ENCODE assay signal across 20 cellular contexts in the genomic region with DNA sequence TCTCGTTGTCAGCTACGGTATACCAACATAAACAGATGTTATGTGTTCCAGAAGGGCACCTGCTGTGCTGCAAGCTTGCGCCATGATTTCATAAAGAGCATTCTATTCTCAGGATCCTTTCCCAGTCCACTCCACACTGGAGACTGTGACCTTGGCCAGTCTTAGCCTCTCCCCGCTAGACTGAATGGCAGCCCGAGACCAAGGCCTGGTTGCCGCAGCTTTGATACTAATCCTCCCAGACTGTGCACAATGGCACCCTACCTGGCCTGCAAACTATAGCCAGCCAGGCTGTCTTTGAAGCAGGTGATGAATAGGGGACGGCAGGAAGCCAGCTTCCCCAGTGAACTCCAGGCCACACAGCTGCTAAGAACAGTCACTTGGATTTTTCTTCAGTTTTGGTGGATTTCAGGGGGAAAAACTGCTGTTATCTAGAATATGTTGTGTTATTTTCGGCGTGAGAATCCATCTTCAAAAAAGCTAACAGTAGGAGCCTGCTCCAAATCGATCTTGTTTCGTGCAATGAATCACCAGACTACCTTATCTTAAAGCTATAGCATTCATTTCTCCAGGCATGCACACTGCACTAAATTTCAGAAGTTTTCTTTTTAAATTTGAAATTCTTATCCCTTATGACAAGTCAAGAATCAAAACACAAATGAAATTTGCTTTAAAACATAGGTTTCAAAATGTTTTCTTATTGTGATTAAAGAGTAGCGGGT.
DNase-seq lines count a peak whose midpoint lies in the region; ATAC-seq, FAIRE-seq and TF ChIP-seq lines count a peak whose summit lies in the region.
"Had no signal": no experiment of that assay in that cellular context is flagged by ENCODE, and none has a peak within 500 bp of the region (broad histone marks: within the 10 kb centered on the region; RNA-seq: fewer than 3 reads in every experiment).

No MANE protein-coding gene starts in this region.

- TF ChIP-seq EP300 in A549 (IDR thresholded peaks at IDR 0.05) (no peak), tibial nerve (IDR thresholded peaks at IDR 0.05) (no peak)

- POLR2A ChIA-PET in A549 (lab: Yijun Ruan, JAX) (no interaction called here), WTC11 (lab: Charles Lee) (interaction anchor here (0.6 kb wide), 1 partner anchor 322 kb away, joined by 3 read pairs; no protein-coding TSS in a partner anchor)

- H4K8ac ChIP-seq in mesendoderm (ENCODE audit: low read depth, low read length): no peak overlapping the region

- H2AK5ac ChIP-seq in mesendoderm (ENCODE audit: low read length): no peak overlapping the region

- no peak overlapping the region for H3K4me3 ChIP-seq in A549
- no peak overlapping the region for H3K4me3 ChIP-seq in mesendoderm (ENCODE audit: low read length)
- H3K4me3 ChIP-seq in tibial nerve: no peak overlapping the region
- H3K4me3 ChIP-seq in spleen: no peak overlapping the region
- H3K4me3 ChIP-seq: esophagus muscularis mucosa, upper lobe of right lung had no signal

- no peak overlapping the region for H3K18ac ChIP-seq in mesendoderm (ENCODE audit: low read length)

- intact Hi-C loops in spleen (cut with DNase I; ENCODE audit: low total_unique reads): no loop called here

- no peaks in the 10 kb centered on the region for H3K27me3 Mint-ChIP-seq in WTC11 (ENCODE audit: low read depth)
- H3K27me3 Mint-ChIP-seq in natural killer cell treated with Interleukin-12 subunit alpha and Interleukin-12 subunit beta and Interleukin-15 and Interleukin-18, amount 100 ng/mL, for 72 hours: peaks cover 0 to 13% of the 10 kb centered on the region in 2 donors
- H3K27me3 Mint-ChIP-seq: stimulated activated naive CD8-positive, alpha-beta T cell treated with anti-CD3 and anti-CD28 coated beads, Interleukin-15, Interleukin-2, amounts not matched to agents 100 ng/mL and 50 ng/mL, for 24 hours had no signal

- H3K27me3 ChIP-seq in mesendoderm (ENCODE audit: insufficient read depth, low read length, poor library complexity) (no peaks in the 10 kb centered on the region), tibial nerve (no peaks in the 10 kb centered on the region), spleen (replicated peaks in 1 of 7) (no peaks in the 10 kb centered on the region)
- H3K27me3 ChIP-seq: brain microvascular endothelial cell, esophagus muscularis mucosa, upper lobe of right lung had no signal

- H4K5ac ChIP-seq in mesendoderm (ENCODE audit: low read length): no peak overlapping the region

- H3K27ac Mint-ChIP-seq in WTC11: no peak overlapping the region
- no peak overlapping the region for H3K27ac Mint-ChIP-seq in natural killer cell treated with Interleukin-12 subunit alpha and Interleukin-12 subunit beta and Interleukin-15 and Interleukin-18, amount 100 ng/mL, for 72 hours
- H3K27ac Mint-ChIP-seq: activated naive CD4-positive, alpha-beta T cell treated with anti-CD3 and anti-CD28 coated beads for 36 hours; nephron progenitor cell; stimulated activated naive CD8-positive, alpha-beta T cell treated with anti-CD3 and anti-CD28 coated beads, Interleukin-15, Interleukin-2, amounts not matched to agents 100 ng/mL and 50 ng/mL, for 24 hours had no signal

- H2BK5ac ChIP-seq in mesendoderm (ENCODE audit: low read length): no peak overlapping the region

- peak; percentile 84 for FAIRE-seq in A549 (lab: Jason Lieb, UNC)

- H2BK120ac ChIP-seq in mesendoderm (ENCODE audit: low read depth, low read length): no peak overlapping the region

- H3K9me3 ChIP-seq in A549 (no peaks in the 10 kb centered on the region), tibial nerve (no peaks in the 10 kb centered on the region), spleen (no peaks in the 10 kb centered on the region)
- H3K9me3 ChIP-seq: esophagus muscularis mucosa, upper lobe of right lung had no signal

- H2BK15ac ChIP-seq in mesendoderm (replicated peaks; ENCODE audit: low read depth): no peak overlapping the region

- no peaks in the 10 kb centered on the region for H3K9me3 Mint-ChIP-seq in WTC11
- H3K9me3 Mint-ChIP-seq in natural killer cell treated with Interleukin-12 subunit alpha and Interleukin-12 subunit beta and Interleukin-15 and Interleukin-18, amount 100 ng/mL, for 72 hours: no peaks in the 10 kb centered on the region
- H3K9me3 Mint-ChIP-seq: activated naive CD4-positive, alpha-beta T cell treated with anti-CD3 and anti-CD28 coated beads for 36 hours; stimulated activated naive CD8-positive, alpha-beta T cell treated with anti-CD3 and anti-CD28 coated beads, Interleukin-15, Interleukin-2, amounts not matched to agents 100 ng/mL and 50 ng/mL, for 24 hours had no signal

- WGBS in A549 (ENCODE audit: missing lambda C conversion rate): 87% methylated on average over 12 of the region's 12 CpGs
- no CpG with 5 or more reads among the region's 12 CpGs for WGBS in mesendoderm (ENCODE audit: extremely low coverage, insufficient coverage, low lambda C conversion rate)
- 82 to 84% methylated on average over 12 of the region's 12 CpGs for WGBS in tibial nerve, 2 donors
- WGBS in spleen, 5 donors: 89 to 93% (median 90%) methylated on average over 12 of the region's 12 CpGs

- TF ChIP-seq POLR2A in A549 (IDR thresholded peaks at IDR 0.05; ENCODE audit: low read length) (no peak), tibial nerve (IDR thresholded peaks at IDR 0.05) (no peak), spleen (IDR thresholded peaks at IDR 0.05) (no peak)

- H3K79me1 ChIP-seq in mesendoderm (ENCODE audit: low read length): no peaks in the 10 kb centered on the region

- peaks cover 23% of the 10 kb centered on the region for H3K4me1 Mint-ChIP-seq in WTC11
- H3K4me1 Mint-ChIP-seq in natural killer cell treated with Interleukin-12 subunit alpha and Interleukin-12 subunit beta and Interleukin-15 and Interleukin-18, amount 100 ng/mL, for 72 hours (ENCODE audit: low read depth in 2 of 2): no peaks in the 10 kb centered on the region

- no peak overlapping the region for H3K4ac ChIP-seq in mesendoderm (ENCODE audit: low read depth, low read length)

- H3K9ac ChIP-seq in mesendoderm (ENCODE audit: low read length): no peak overlapping the region

- H3K27ac ChIP-seq in A549 (no peak overlapping the region), mesendoderm (ENCODE audit: low read depth, low read length) (no peak overlapping the region), tibial nerve (no peak overlapping the region), spleen (no peak overlapping the region)
- H3K27ac ChIP-seq: brain microvascular endothelial cell, esophagus muscularis mucosa, upper lobe of right lung had no signal

- H3K4me1 ChIP-seq in A549 (no peaks in the 10 kb centered on the region), mesendoderm (ENCODE audit: control insufficient read depth, low read depth, low read length) (no peaks in the 10 kb centered on the region), tibial nerve (no peaks in the 10 kb centered on the region), spleen (no peaks in the 10 kb centered on the region)
- H3K4me1 ChIP-seq: esophagus muscularis mucosa, upper lobe of right lung had no signal

- H3K36me3 Mint-ChIP-seq in WTC11: no peaks in the 10 kb centered on the region
- no peaks in the 10 kb centered on the region for H3K36me3 Mint-ChIP-seq in natural killer cell treated with Interleukin-12 subunit alpha and Interleukin-12 subunit beta and Interleukin-15 and Interleukin-18, amount 100 ng/mL, for 72 hours

- no peaks in the 10 kb centered on the region for H3K36me3 ChIP-seq in mesendoderm (ENCODE audit: control insufficient read depth, insufficient read depth, low read length)
- no peaks in the 10 kb centered on the region for H3K36me3 ChIP-seq in tibial nerve
- H3K36me3 ChIP-seq in spleen: no peaks in the 10 kb centered on the region
- H3K36me3 ChIP-seq: brain microvascular endothelial cell, esophagus muscularis mucosa, upper lobe of right lung had no signal

- CTCF ChIA-PET in A549 (lab: Yijun Ruan, JAX): interaction anchor here (1.1 to 1.2 kb wide), 2 partner anchors 10 to 31 kb away, joined by 3 to 5 read pairs; no protein-coding TSS in a partner anchor
- CTCF ChIA-PET in WTC11 (lab: Charles Lee): interaction anchor here (0.6 to 1.0 kb wide), 3 partner anchors 379 to 642 kb away, joined by 3 to 6 read pairs (median 3); no protein-coding TSS in a partner anchor

- no peak for TF ChIP-seq RAD21 in A549 (conservative IDR thresholded peaks at IDR 0.05 in 1 of 2, IDR thresholded peaks at IDR 0.05 in 1 of 2)

- DNase-seq in A549 (ENCODE audit: low read depth in 1 of 2, low spot score in 1 of 2) (no peak), NCI-H146 treated with DMSO at 0.1 percent for 48 hours (lab: John Stamatoyannopoulos, UW; ENCODE audit: unreplicated experiment) (peak; percentile 88), WTC11 (ENCODE audit: low spot score) (peak; percentile 21), mesendoderm (peak; percentile 5), tibial nerve (ENCODE audit: low spot score in 2 of 2) (no peak), NCI-H2107 (lab: John Stamatoyannopoulos, UW) (no peak), spleen (no peak)
- DNase-seq in natural killer cell treated with Interleukin-12 subunit alpha and Interleukin-12 subunit beta and Interleukin-15 and Interleukin-18, amount 100 ng/mL, for 72 hours (ENCODE audit: low spot score): no peak
- DNase-seq: ACHN; activated CD4-positive, alpha-beta T cell treated with anti-CD3 and anti-CD28 coated beads, Interleukin-2, amount 50 U/mL, for 48 hours; activated naive CD4-positive, alpha-beta T cell treated with anti-CD3 and anti-CD28 coated beads for 36 hours; brain microvascular endothelial cell; glutamatergic neuron; KG1; NCI-H82; nephron progenitor cell; stimulated activated CD4-positive, alpha-beta T cell treated with anti-CD3 and anti-CD28 coated beads, Interleukin-15, amount 100 ng/mL, for 24 hours; upper lobe of right lung had no signal

- TF ChIP-seq CTCF in A549 (IDR thresholded peaks at IDR 0.05) (no peak), WTC11 (IDR thresholded peaks at IDR 0.05) (no peak), tibial nerve (IDR thresholded peaks at IDR 0.05) (no peak), spleen (IDR thresholded peaks at IDR 0.05 in 8 of 11, conservative IDR thresholded peaks at IDR 0.05 in 3 of 11) (no peak)

- no peak overlapping the region for H3K4me3 Mint-ChIP-seq in WTC11
- no peak overlapping the region for H3K4me3 Mint-ChIP-seq in natural killer cell treated with Interleukin-12 subunit alpha and Interleukin-12 subunit beta and Interleukin-15 and Interleukin-18, amount 100 ng/mL, for 72 hours
- H3K4me3 Mint-ChIP-seq: activated naive CD4-positive, alpha-beta T cell treated with anti-CD3 and anti-CD28 coated beads for 36 hours; nephron progenitor cell; stimulated activated naive CD8-positive, alpha-beta T cell treated with anti-CD3 and anti-CD28 coated beads, Interleukin-15, Interleukin-2, amounts not matched to agents 100 ng/mL and 50 ng/mL, for 24 hours had no signal

- H3K56ac ChIP-seq in mesendoderm (ENCODE audit: low read length): no peak overlapping the region

- ATAC-seq in A549: no peak
- ATAC-seq in WTC11: peak; percentile 96
- no peak for ATAC-seq in natural killer cell treated with Interleukin-12 subunit alpha and Interleukin-12 subunit beta and Interleukin-15 and Interleukin-18, amount 100 ng/mL, for 72 hours
- ATAC-seq: upper lobe of right lung had no signal

- no peak overlapping the region for H3K23ac ChIP-seq in mesendoderm (ENCODE audit: low read length)

- H3K79me2 ChIP-seq in mesendoderm (ENCODE audit: control insufficient read depth, insufficient read depth, low read length): no peaks in the 10 kb centered on the region

- H3K4me2 ChIP-seq in A549: no peak overlapping the region
- no peak overlapping the region for H3K4me2 ChIP-seq in mesendoderm (ENCODE audit: low read length)

Comparison
In these comparisons a context has a peak if more than half of its experiments do, and no peak if none do; other contexts are left out.
1. DNase-seq: peak in NCI-H146 treated with DMSO at 0.1 percent for 48 hours (single experiment), WTC11 (single experiment) and mesendoderm (single experiment); none in A549 (0 of 2), tibial nerve (0 of 2), NCI-H2107 (single experiment), natural killer cell treated with Interleukin-12 subunit alpha and Interleukin-12 subunit beta and Interleukin-15 and Interleukin-18, amount 100 ng/mL, for 72 hours (single experiment) and spleen (single experiment).